ENCODE assay signal across 8 cellular contexts in genomic region chr12:119780786-119781434, GRCh38.
A peak's percentile ranks its signal among the peaks of the same experiment; 100 is the strongest.
DNase-seq lines count a peak whose midpoint lies in the region; ATAC-seq and TF ChIP-seq lines count a peak whose summit lies in the region.

No MANE protein-coding gene starts in this region.

- H2AFZ ChIP-seq in H9 (ENCODE audit: low read length) (no peak overlapping the region), SK-N-SH (ENCODE audit: low read depth) (0 out of 2 replicates have a peak overlapping the region, but pooled peaks have one; percentile 44)

- H3K79me2 ChIP-seq in H9 (ENCODE audit: insufficient read depth, low read length) (no peaks in the 10 kb centered on the region), SK-N-SH (ENCODE audit: insufficient read depth) (no peaks in the 10 kb centered on the region)

- H3K4me1 ChIP-seq in H9 (ENCODE audit: insufficient read depth, low read length) (no peaks in the 10 kb centered on the region), SK-N-SH (ENCODE audit: control insufficient read depth in 1 of 2, insufficient read depth in 2 of 2, low read depth in 1 of 2, low read length in 1 of 2) (no peaks in the 10 kb centered on the region), skeletal muscle satellite cell (ENCODE audit: control insufficient read depth, insufficient read depth, low read length) (no peaks in the 10 kb centered on the region)

- H3K36me3 ChIP-seq in BJ (ENCODE audit: control insufficient read depth, insufficient read depth, low read length) = no peaks in the 10 kb centered on the region
- H3K36me3 ChIP-seq in SK-N-SH (replicated peaks in 1 of 2; ENCODE audit: control insufficient read depth in 1 of 2, insufficient read depth in 2 of 2, low read length in 1 of 2) = peaks cover 22 to 27% of the 10 kb centered on the region in 2 experiments
- H3K36me3 ChIP-seq in skeletal muscle satellite cell (ENCODE audit: insufficient read depth, low read length) = peaks cover 20% of the 10 kb centered on the region

- H3K4me1 Mint-ChIP-seq in H9 (peaks cover 2% of the 10 kb centered on the region in 2 experiments; a peak in 3 of 4 replicates), glutamatergic neuron (ENCODE audit: low read depth, unreplicated experiment) (no peaks in the 10 kb centered on the region)
- H3K4me1 Mint-ChIP-seq in naive thymus-derived CD8-positive, alpha-beta T cell = no peaks in the 10 kb centered on the region

- H3K9me3 ChIP-seq in H9 (ENCODE audit: control insufficient read depth, low read depth, low read length) = no peaks in the 10 kb centered on the region
- H3K9me3 ChIP-seq in SK-N-SH = no peaks in the 10 kb centered on the region
- H3K9me3 ChIP-seq in skeletal muscle satellite cell (replicated peaks; ENCODE audit: low read length) = no peaks in the 10 kb centered on the region

- no peak overlapping the region for H4K91ac ChIP-seq in H9 (ENCODE audit: insufficient read length, low read depth, low read length)

- no peak overlapping the region for H3K23ac ChIP-seq in H9 (ENCODE audit: insufficient read length, low read depth, low read length)

- no peaks in the 10 kb centered on the region for H3F3A ChIP-seq in SK-N-SH (replicated peaks; ENCODE audit: insufficient read depth)

- H3K4me2 ChIP-seq in H9 (ENCODE audit: insufficient read depth, insufficient read length, low read length) (no peak overlapping the region), SK-N-SH (no peak overlapping the region), skeletal muscle satellite cell (ENCODE audit: low read length) (peak overlapping the region; percentile 63)

- no peak overlapping the region for H4K5ac ChIP-seq in H9 (ENCODE audit: insufficient read length, low read depth, low read length)

- H2BK20ac ChIP-seq in H9 (ENCODE audit: low read depth, low read length, poor library complexity, severe bottlenecking) = no peak overlapping the region

- no peak overlapping the region for H2BK5ac ChIP-seq in H9 (ENCODE audit: insufficient read length, low read length)

- no peak overlapping the region for H2AK5ac ChIP-seq in H9 (ENCODE audit: insufficient read length, low read length)

- WGBS in H9 (ENCODE audit: extremely low coverage, insufficient read length, low lambda C conversion rate) = no CpG with 5 or more reads among the region's 8 CpGs
- WGBS in SK-N-SH (ENCODE audit: low lambda C conversion rate) = 47% methylated on average over 8 of the region's 8 CpGs

- H3K9me3 Mint-ChIP-seq in H9 = peaks cover 1 to 3% of the 10 kb centered on the region in 2 experiments; a peak in 2 of 5 replicates
- no peaks in the 10 kb centered on the region for H3K9me3 Mint-ChIP-seq in glutamatergic neuron (ENCODE audit: unreplicated experiment)
- H3K9me3 Mint-ChIP-seq in naive thymus-derived CD8-positive, alpha-beta T cell = peaks cover 0 to 4% (median 2%) of the 10 kb centered on the region in 9 donors

- no peaks in the 10 kb centered on the region for H3K27me3 ChIP-seq in BJ (ENCODE audit: control insufficient read depth, insufficient read depth, low read length)
- no peaks in the 10 kb centered on the region for H3K27me3 ChIP-seq in H9 (ENCODE audit: insufficient read depth, low read length)
- no peaks in the 10 kb centered on the region for H3K27me3 ChIP-seq in SK-N-SH (ENCODE audit: insufficient read depth)
- H3K27me3 ChIP-seq in skeletal muscle satellite cell (ENCODE audit: control insufficient read depth, insufficient read depth, low read length) = no peaks in the 10 kb centered on the region

- H3K9me2 ChIP-seq in SK-N-SH = no peaks in the 10 kb centered on the region

- TF ChIP-seq RAD21 in SK-N-SH (IDR thresholded peaks at IDR 0.05; ENCODE audit: low read length) = peak; percentile 64

- H3K79me1 ChIP-seq in H9 (ENCODE audit: insufficient read depth, low read depth, low read length, poor library complexity, severe bottlenecking) = no peaks in the 10 kb centered on the region

- peak overlapping the region; percentile 33 for H3K4me3 ChIP-seq in BJ (ENCODE audit: low read depth, low read length)
- H3K4me3 ChIP-seq in SK-N-SH (ENCODE audit: low read depth in 2 of 2, low read length in 1 of 2) = peak overlapping the region in 1 of 2 experiments; percentile 17; a peak in 1 of 4 replicates
- H3K4me3 ChIP-seq in skeletal muscle satellite cell (ENCODE audit: low read length) = no peak overlapping the region

- no peak for ATAC-seq in naive thymus-derived CD8-positive, alpha-beta T cell

- no peak overlapping the region for H3K18ac ChIP-seq in H9 (ENCODE audit: insufficient read length, low read depth, low read length)

- no peak overlapping the region for H3K9ac ChIP-seq in H9 (ENCODE audit: extremely low read depth, insufficient read length, low read length)
- H3K9ac ChIP-seq in SK-N-SH = no peak overlapping the region
- H3K9ac ChIP-seq in skeletal muscle satellite cell (ENCODE audit: low read depth, low read length) = no peak overlapping the region

- no peak overlapping the region for H4K8ac ChIP-seq in H9 (replicated peaks; ENCODE audit: insufficient read length, low read depth, low read length)

- peak overlapping the region; percentile 45 to 91 (median 74); a peak in 3 of 7 replicates for H3K27ac Mint-ChIP-seq in H9
- no peak overlapping the region for H3K27ac Mint-ChIP-seq in glutamatergic neuron (ENCODE audit: unreplicated experiment)
- H3K27ac Mint-ChIP-seq in naive thymus-derived CD8-positive, alpha-beta T cell = no peak overlapping the region

- H3K4me3 Mint-ChIP-seq in H9 (no peak overlapping the region), glutamatergic neuron (ENCODE audit: unreplicated experiment) (no peak overlapping the region)
- peak overlapping the region in 1 of 10 donors; percentile 11 for H3K4me3 Mint-ChIP-seq in naive thymus-derived CD8-positive, alpha-beta T cell

- no peak overlapping the region for H3K27ac ChIP-seq in H9 (ENCODE audit: insufficient read length, low read depth, low read length)
- no peak overlapping the region for H3K27ac ChIP-seq in SK-N-SH (ENCODE audit: low read depth in 2 of 2, low read length in 1 of 2)

- TF ChIP-seq EP300 in SK-N-SH (IDR thresholded peaks at IDR 0.05; ENCODE audit: borderline replicate concordance in 1 of 2, low read depth in 1 of 2, low read length in 1 of 2) = no peak

- H3K27me3 Mint-ChIP-seq in H9 (ENCODE audit: low read depth) (no peaks in the 10 kb centered on the region), glutamatergic neuron (ENCODE audit: unreplicated experiment) (no peaks in the 10 kb centered on the region)
- no peaks in the 10 kb centered on the region for H3K27me3 Mint-ChIP-seq in naive thymus-derived CD8-positive, alpha-beta T cell

- H2BK120ac ChIP-seq in H9 (ENCODE audit: low read depth, low read length, poor library complexity, severe bottlenecking) = no peak overlapping the region

- H3K4ac ChIP-seq in H9 (ENCODE audit: low read depth, low read length) = no peak overlapping the region

- no peak overlapping the region for H2BK12ac ChIP-seq in H9 (ENCODE audit: insufficient read length, low read depth, low read length)

- H3K36me3 Mint-ChIP-seq in H9 (ENCODE audit: insufficient read depth in 1 of 3, low read depth in 3 of 3) = peaks cover 12 to 72% (median 69%) of the 10 kb centered on the region in 3 experiments
- H3K36me3 Mint-ChIP-seq in glutamatergic neuron (ENCODE audit: unreplicated experiment) = peaks cover 4% of the 10 kb centered on the region
- peaks cover 0 to 10% (median 4%) of the 10 kb centered on the region in 3 donors for H3K36me3 Mint-ChIP-seq in naive thymus-derived CD8-positive, alpha-beta T cell

- POLR2A ChIA-PET in BJ (lab: Charles Lee) (no interaction called here), SK-N-SH (lab: Yijun Ruan, JAX) (no interaction called here)
- POLR2A ChIA-PET in naive thymus-derived CD8-positive, alpha-beta T cell (lab: Charles Lee) = no interaction called here

- DNase-seq in BJ (ENCODE audit: low read depth) (no peak), H9 (peak; percentile 41), SK-N-SH (peak; percentile 59), glutamatergic neuron (peak; percentile 44), ecto neural progenitor cell (ENCODE audit: low spot score) (no peak)
- DNase-seq in activated CD4-positive, alpha-beta T cell treated with anti-CD3 and anti-CD28 coated beads, Interleukin-2, amount 50 U/mL, for 4 hours = no peak
- DNase-seq in naive thymus-derived CD8-positive, alpha-beta T cell = no peak

- no peak overlapping the region for H2BK15ac ChIP-seq in H9 (ENCODE audit: low read depth, low read length)

- no peaks in the 10 kb centered on the region for H3K23me2 ChIP-seq in H9 (ENCODE audit: insufficient read length, low read depth, low read length, poor library complexity, severe bottlenecking)

- CTCF ChIA-PET in BJ (lab: Yijun Ruan, JAX) (interaction anchor here (0.7 to 5.0 kb wide), 38 partner anchors 9 to 162 kb away, joined by 3 to 43 read pairs (median 5); partner anchors contain the start of gene PRKAB1), SK-N-SH (lab: Yijun Ruan, JAX) (interaction anchor here (0.7 to 4.7 kb wide), 32 partner anchors 9 to 206 kb away, joined by 3 to 70 read pairs (median 4); partner anchors contain the start of gene PRKAB1)

- no peak overlapping the region for H3K56ac ChIP-seq in H9 (ENCODE audit: insufficient read length, low read depth, low read length)

- no peaks in the 10 kb centered on the region for H4K20me1 ChIP-seq in H9 (ENCODE audit: control insufficient read depth, insufficient read depth, insufficient read length)
- no peaks in the 10 kb centered on the region for H4K20me1 ChIP-seq in SK-N-SH (ENCODE audit: insufficient read depth)

- H3T11ph ChIP-seq in H9 (ENCODE audit: low read length) = no peak overlapping the region

- no peak overlapping the region for H3K14ac ChIP-seq in H9 (ENCODE audit: insufficient read depth, low read length)

- TF ChIP-seq CTCF in BJ (IDR thresholded peaks at IDR 0.05; ENCODE audit: insufficient read depth, low read depth, low read length) = peak; percentile 84
- TF ChIP-seq CTCF in H9 (conservative IDR thresholded peaks at IDR 0.05) = peak; percentile 85
- TF ChIP-seq CTCF in SK-N-SH (IDR thresholded peaks at IDR 0.05) = peak; percentile 93
- peak; percentile 83 for TF ChIP-seq CTCF in glutamatergic neuron (IDR thresholded peaks at IDR 0.05; ENCODE audit: partially characterized antibody, unreplicated experiment)

TF ChIP-seq in SK-N-SH, 30 proteins besides CTCF, POLR2A, EP300 and RAD21:
- peak; percentile 69 for TF ChIP-seq SMC3 (IDR thresholded peaks at IDR 0.05; ENCODE audit: low read depth, low read length)
- TF ChIP-seq MAX (IDR thresholded peaks at IDR 0.05; ENCODE audit: low read depth) = no peak

Comparison
In these comparisons a context has a peak if more than half of its experiments do, and no peak if none do; other contexts are left out.
1. DNase-seq: peak in H9 (single experiment), SK-N-SH (single experiment) and glutamatergic neuron (single experiment); none in BJ (single experiment), activated CD4-positive, alpha-beta T cell treated with anti-CD3 and anti-CD28 coated beads, Interleukin-2, amount 50 U/mL, for 4 hours (0 of 2), ecto neural progenitor cell (single experiment) and naive thymus-derived CD8-positive, alpha-beta T cell (0 of 10).
2. H3K27ac Mint-ChIP-seq: peak in H9 (3 of 3); none in glutamatergic neuron (single experiment) and naive thymus-derived CD8-positive, alpha-beta T cell (0 of 10).
3. Peak in every context shown above with its lines, with median percentiles within 50 percentile points of each other: CTCF ChIP-seq.